ENCODE assay signal across 14 cellular contexts in the genomic region with DNA sequence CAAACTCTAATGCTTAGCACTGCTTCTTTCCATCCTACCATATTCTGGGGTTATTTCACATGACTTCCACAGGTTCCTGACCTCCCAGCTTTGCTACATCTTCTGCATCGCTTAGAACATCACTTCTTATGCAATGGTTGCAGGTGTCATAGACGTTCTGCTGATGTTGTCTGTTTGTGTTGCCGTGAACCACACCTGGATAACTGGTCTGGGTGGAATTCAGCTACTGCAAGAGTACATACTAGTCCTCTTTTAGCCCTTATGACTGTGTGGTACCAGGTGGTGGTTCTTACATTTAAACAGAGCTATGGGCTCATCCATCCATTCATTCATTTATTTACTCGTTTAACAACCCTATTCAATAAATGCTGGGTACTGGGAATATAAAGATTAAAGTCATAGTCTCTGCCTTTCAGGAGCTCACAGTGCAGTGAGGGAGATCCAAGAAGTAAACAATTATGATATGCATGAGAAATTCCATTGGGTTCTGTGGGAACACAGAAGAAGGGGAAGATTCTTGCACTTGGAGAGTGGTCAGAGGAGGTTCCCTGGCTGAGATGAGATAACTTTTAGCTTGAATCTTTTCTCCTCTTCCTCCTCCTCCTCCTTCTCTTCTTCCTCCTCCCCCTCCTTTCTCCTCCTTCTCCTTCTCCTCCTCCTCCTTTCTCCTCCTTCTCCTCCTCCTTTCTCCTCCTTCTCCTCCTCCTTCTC.
"Had no signal": no experiment of that assay in that cellular context is flagged by ENCODE, and none has a peak within 500 bp of the region (broad histone marks: within the 10 kb centered on the region; RNA-seq: fewer than 3 reads in every experiment).

No MANE protein-coding gene starts in this region.

- H3K4me3 ChIP-seq: heart right ventricle, mucosa of descending colon, right atrium auricular region, testis, tibial nerve had no signal

- ATAC-seq: effector memory CD8-positive, alpha-beta T cell; heart right ventricle; mucosa of descending colon; naive thymus-derived CD8-positive, alpha-beta T cell had no signal

- H3K27ac ChIP-seq: heart right ventricle, right atrium auricular region, testis, tibial nerve had no signal

- DNase-seq: effector memory CD8-positive, alpha-beta T cell; erythroblast; heart right ventricle; hypothalamus; kidney glomerular epithelial cell; mammary epithelial cell; mucosa of descending colon; naive thymus-derived CD8-positive, alpha-beta T cell; posterior cingulate gyrus; stimulated activated CD4-positive, alpha-beta T cell treated with anti-CD3 and anti-CD28 coated beads, Interleukin-4, amount 100 ng/mL, for 1 hour; stimulated activated CD8-positive, alpha-beta memory T cell treated with anti-CD3 and anti-CD28 coated beads, Interleukin-4, amount 100 ng/mL, for 48 hours; testis had no signal
